Comparison of ENCODE assay signal across 15 cellular contexts in genomic region chr5:177405805-177406204, GRCh38. TPM values are rescaled to one million over a fixed set of nuclear protein-coding genes. Genes with fewer than 3 reads are reported as not detected.
DNase-seq lines count a peak whose midpoint lies in the region; ATAC-seq lines count a peak whose summit lies in the region.
"Had no signal": no experiment of that assay in that cellular context is flagged by ENCODE, and none has a peak within 500 bp of the region (broad histone marks: within the 10 kb centered on the region; RNA-seq: fewer than 3 reads in every experiment).

No MANE protein-coding gene starts in this region.

- no peak for ATAC-seq in GM21367 (IDR thresholded peaks at IDR 0.05; ENCODE audit: unreplicated experiment)
- ATAC-seq: activated T-cell treated with anti-CD3 and anti-CD28 coated beads, Interleukin-2, amount 50 U/mL, for 72 hours had no signal

- CTCF ChIA-PET in activated naive CD4-positive, alpha-beta T cell treated with anti-CD3 and anti-CD28 coated beads, Interleukin-2, amount 10 ng/mL, durations not matched to agents 7 days and 5 days (lab: Charles Lee) = interaction anchor here (1.5 to 9.7 kb wide), 10 partner anchors 9 to 95 kb away, joined by 5 to 228 read pairs (median 60); partner anchors contain the start of genes GRK6, PDLIM7 and PRR7

- no peaks in the 10 kb centered on the region for H3K36me3 Mint-ChIP-seq in immature natural killer cell
- no peaks in the 10 kb centered on the region for H3K36me3 Mint-ChIP-seq in activated naive CD4-positive, alpha-beta T cell treated with anti-CD3 and anti-CD28 coated beads, Interleukin-2, amount 10 ng/mL, durations not matched to agents 7 days and 5 days

- DNase-seq in AML-193 (lab: John Stamatoyannopoulos, UW) = peak; percentile 83 to 91
- peak; percentile 5 for DNase-seq in HuH-7.5 (ENCODE audit: low spot score)
- peak; percentile 71 for DNase-seq in SKM-1 (lab: John Stamatoyannopoulos, UW; ENCODE audit: unreplicated experiment)
- peak; percentile 49 to 52 (median 51) for DNase-seq in immature natural killer cell
- no peak for DNase-seq in activated naive CD4-positive, alpha-beta T cell treated with anti-CD3 and anti-CD28 coated beads, Interleukin-2, amount 10 ng/mL, durations not matched to agents 7 days and 5 days
- DNase-seq in hippocampal formation (lab: John Stamatoyannopoulos, UW) = no peak
- no peak for DNase-seq in AG08396 (ENCODE audit: low spot score)
- DNase-seq: activated CD4-positive, alpha-beta T cell treated with anti-CD3 and anti-CD28 coated beads for 1 hour; activated T-cell treated with anti-CD3 and anti-CD28 coated beads, Interleukin-2, amount 50 U/mL, for 72 hours; NCI-H1930; NCI-H82; tibial artery had no signal

- peaks cover 12 to 20% (median 15%) of the 10 kb centered on the region in 3 donors for H3K27me3 Mint-ChIP-seq in immature natural killer cell (ENCODE audit: low read depth in 3 of 3)
- H3K27me3 Mint-ChIP-seq in activated naive CD4-positive, alpha-beta T cell treated with anti-CD3 and anti-CD28 coated beads, Interleukin-2, amount 10 ng/mL, durations not matched to agents 7 days and 5 days = peaks cover 84% of the 10 kb centered on the region

- no peaks in the 10 kb centered on the region for H3K9me3 Mint-ChIP-seq in immature natural killer cell
- no peaks in the 10 kb centered on the region for H3K9me3 Mint-ChIP-seq in activated naive CD4-positive, alpha-beta T cell treated with anti-CD3 and anti-CD28 coated beads, Interleukin-2, amount 10 ng/mL, durations not matched to agents 7 days and 5 days
- H3K9me3 Mint-ChIP-seq: activated T-cell treated with anti-CD3 and anti-CD28 coated beads, Interleukin-2, amount 50 U/mL, for 72 hours had no signal

- peak overlapping the region; percentile 65 to 81 (median 73) for H3K4me3 Mint-ChIP-seq in immature natural killer cell
- H3K4me3 Mint-ChIP-seq in activated naive CD4-positive, alpha-beta T cell treated with anti-CD3 and anti-CD28 coated beads, Interleukin-2, amount 10 ng/mL, durations not matched to agents 7 days and 5 days = no peak overlapping the region

- H3K4me1 Mint-ChIP-seq in immature natural killer cell = peaks cover 62 to 64% of the 10 kb centered on the region in 2 donors
- H3K4me1 Mint-ChIP-seq in activated naive CD4-positive, alpha-beta T cell treated with anti-CD3 and anti-CD28 coated beads, Interleukin-2, amount 10 ng/mL, durations not matched to agents 7 days and 5 days = peaks cover 43% of the 10 kb centered on the region

- H3K27ac Mint-ChIP-seq in immature natural killer cell = peak overlapping the region; percentile 64 to 85 (median 78)
- H3K27ac Mint-ChIP-seq in activated naive CD4-positive, alpha-beta T cell treated with anti-CD3 and anti-CD28 coated beads, Interleukin-2, amount 10 ng/mL, durations not matched to agents 7 days and 5 days = no peak overlapping the region
- H3K27ac Mint-ChIP-seq: activated T-cell treated with anti-CD3 and anti-CD28 coated beads, Interleukin-2, amount 50 U/mL, for 72 hours had no signal

RNA-seq across cellular contexts. Expression of gene F12, which starts 3.6 kb away (rescaled TPM):
- polyA plus RNA-seq in immature natural killer cell = 1 to 10 TPM in 2 of 3 donors, not detected in 1; 1.3 to 2.3 TPM

RNA-seq across cellular contexts. Expression of gene PFN3, which starts 5.3 kb away (rescaled TPM):
- not detected for polyA plus RNA-seq in immature natural killer cell
- polyA plus RNA-seq: aorta, lung had no signal

RNA-seq across cellular contexts. Expression of gene GRK6, which starts 20.7 kb away (rescaled TPM):
- 100 to 1,000 TPM; 102 to 129 (median 103) TPM for polyA plus RNA-seq in immature natural killer cell

RNA-seq across cellular contexts. Expression of gene SLC34A1, which starts 21.6 kb away (rescaled TPM):
- under 1 TPM in 2 of 3 donors, not detected in 1; 0.26 to 0.34 TPM for polyA plus RNA-seq in immature natural killer cell
- polyA plus RNA-seq: aorta had no signal

RNA-seq across cellular contexts. Expression of gene PRR7, which starts 40.8 kb away (rescaled TPM):
- 10 to 100 TPM in 2 of 3 donors, 1 to 10 TPM in 1; 9.6 to 25.4 (median 17.5) TPM for polyA plus RNA-seq in immature natural killer cell

Comparison
In these comparisons a context has a peak if more than half of its experiments do, and no peak if none do; other contexts are left out.
1. DNase-seq: peak in AML-193 (2 of 2), HuH-7.5 (single experiment), SKM-1 (single experiment) and immature natural killer cell (3 of 3); none in activated naive CD4-positive, alpha-beta T cell treated with anti-CD3 and anti-CD28 coated beads, Interleukin-2, amount 10 ng/mL, durations not matched to agents 7 days and 5 days (single experiment), hippocampal formation (0 of 2) and AG08396 (single experiment).